Comparison of ENCODE assay signal across 10 cellular contexts in the genomic region with DNA sequence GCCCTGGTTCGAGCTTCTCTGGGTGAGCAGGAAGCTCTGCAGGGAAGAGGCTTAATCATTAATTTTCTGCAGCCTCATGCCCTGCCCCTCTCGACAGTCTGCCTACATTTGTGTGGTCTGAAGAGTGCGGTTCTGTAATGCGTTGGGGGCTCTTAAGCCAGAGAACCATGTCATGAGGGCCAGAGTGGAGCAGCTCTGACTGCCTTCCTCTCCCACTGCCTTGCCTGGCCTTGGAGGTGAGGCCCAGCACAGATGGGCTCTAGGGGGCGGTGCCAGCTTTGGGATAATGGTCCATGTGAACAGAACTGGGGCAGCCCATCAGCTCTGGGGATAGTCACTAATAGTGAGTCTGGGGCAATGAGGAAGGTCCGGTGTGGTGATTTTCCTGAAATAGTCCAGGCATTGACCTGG. TPM values are rescaled to one million over a fixed set of nuclear protein-coding genes. Genes with fewer than 3 reads are reported as not detected.
DNase-seq lines count a peak whose midpoint lies in the region; ATAC-seq, FAIRE-seq and TF ChIP-seq lines count a peak whose summit lies in the region.
"Had no signal": no experiment of that assay in that cellular context is flagged by ENCODE, and none has a peak within 500 bp of the region (broad histone marks: within the 10 kb centered on the region; RNA-seq: fewer than 3 reads in every experiment).

No MANE protein-coding gene starts in this region.

- no peaks in the 10 kb centered on the region for H3K9me3 ChIP-seq in small intestine (ENCODE audit: control insufficient read depth, low read depth)
- no peaks in the 10 kb centered on the region for H3K9me3 ChIP-seq in ascending aorta

- H3K27ac ChIP-seq in small intestine (ENCODE audit: low read depth in 1 of 2, low read length in 1 of 2) (no peak overlapping the region), ascending aorta (no peak overlapping the region)
- H3K27ac ChIP-seq: SK-N-MC had no signal

- ATAC-seq in HG03280 (IDR thresholded peaks at IDR 0.05; ENCODE audit: unreplicated experiment), result no peak

- H3K36me3 ChIP-seq in small intestine (ENCODE audit: control insufficient read depth in 2 of 2, insufficient read depth in 2 of 2, low read length in 2 of 2) (no peaks in the 10 kb centered on the region), ascending aorta (no peaks in the 10 kb centered on the region)

- H3K9me3 Mint-ChIP-seq in activated T-cell treated with anti-CD3 and anti-CD28 coated beads, Interleukin-2, amount 50 U/mL, for 24 hours, result no peaks in the 10 kb centered on the region
- no peaks in the 10 kb centered on the region for H3K9me3 Mint-ChIP-seq in endothelial cell (ENCODE audit: unreplicated experiment)
- H3K9me3 Mint-ChIP-seq: memory B cell had no signal

- peak; percentile 24 for DNase-seq in activated T-cell treated with anti-CD3 and anti-CD28 coated beads, Interleukin-2, amount 50 U/mL, for 1 hour
- DNase-seq in activated T-cell treated with anti-CD3 and anti-CD28 coated beads, Interleukin-2, amount 50 U/mL, for 24 hours, result no peak
- DNase-seq in NCI-H526 treated with DMSO at 0.1 percent for 48 hours (lab: John Stamatoyannopoulos, UW), result peak; percentile 62
- peak; percentile 45 for DNase-seq in endothelial cell (ENCODE audit: low spot score)
- DNase-seq in small intestine, result peak; percentile 43
- DNase-seq in ascending aorta (ENCODE audit: low spot score in 2 of 2), result no peak
- no peak for DNase-seq in nucleus accumbens (lab: John Stamatoyannopoulos, UW)

- TF ChIP-seq CTCF in endothelial cell (IDR thresholded peaks at IDR 0.05; ENCODE audit: unreplicated experiment), result no peak
- TF ChIP-seq CTCF in ascending aorta (IDR thresholded peaks at IDR 0.05), result no peak

- H3K4me1 ChIP-seq in small intestine (ENCODE audit: control insufficient read depth in 2 of 2, insufficient read depth in 1 of 2, low read depth in 1 of 2, low read length in 1 of 2) (peaks cover 2 to 3% of the 10 kb centered on the region in 2 donors), ascending aorta (peaks cover 9 to 29% of the 10 kb centered on the region in 2 donors)

- no peaks in the 10 kb centered on the region for H3K36me3 Mint-ChIP-seq in activated T-cell treated with anti-CD3 and anti-CD28 coated beads, Interleukin-2, amount 50 U/mL, for 24 hours (ENCODE audit: low read depth)
- H3K36me3 Mint-ChIP-seq in endothelial cell (ENCODE audit: low read depth, unreplicated experiment), result no peaks in the 10 kb centered on the region
- H3K36me3 Mint-ChIP-seq: memory B cell had no signal

- H3K27me3 ChIP-seq in small intestine (ENCODE audit: control insufficient read depth in 2 of 2, insufficient read depth in 2 of 2, low read length in 2 of 2) (peaks cover 0 to 16% of the 10 kb centered on the region in 2 donors), ascending aorta (peaks cover 5% of the 10 kb centered on the region)

- peaks cover 41% of the 10 kb centered on the region for H3K27me3 Mint-ChIP-seq in activated T-cell treated with anti-CD3 and anti-CD28 coated beads, Interleukin-2, amount 50 U/mL, for 24 hours
- H3K27me3 Mint-ChIP-seq in endothelial cell (ENCODE audit: unreplicated experiment), result peaks cover 8% of the 10 kb centered on the region

- intact Hi-C loops in ascending aorta (cut with DNase I), result loop anchor here (10.0 kb wide), 1 partner anchor 608 kb away; no protein-coding TSS in a partner anchor

- H3K4me3 Mint-ChIP-seq in activated T-cell treated with anti-CD3 and anti-CD28 coated beads, Interleukin-2, amount 50 U/mL, for 24 hours, result no peak overlapping the region
- H3K4me3 Mint-ChIP-seq in endothelial cell (ENCODE audit: unreplicated experiment), result no peak overlapping the region
- H3K4me3 Mint-ChIP-seq: memory B cell had no signal

- H3K4me3 ChIP-seq in small intestine (ENCODE audit: low read depth in 1 of 2, low read length in 2 of 2), result no peak overlapping the region
- no peak overlapping the region for H3K4me3 ChIP-seq in ascending aorta
- H3K4me3 ChIP-seq: SK-N-MC had no signal

- H3K27ac Mint-ChIP-seq in activated T-cell treated with anti-CD3 and anti-CD28 coated beads, Interleukin-2, amount 50 U/mL, for 24 hours, result no peak overlapping the region
- no peak overlapping the region for H3K27ac Mint-ChIP-seq in endothelial cell (ENCODE audit: unreplicated experiment)
- H3K27ac Mint-ChIP-seq: memory B cell had no signal

- WGBS in small intestine, 3 donors, result 13 to 30% (median 30%) methylated on average over 6 of the region's 6 CpGs

- H3K4me1 Mint-ChIP-seq in activated T-cell treated with anti-CD3 and anti-CD28 coated beads, Interleukin-2, amount 50 U/mL, for 24 hours (ENCODE audit: low read depth), result peaks cover 33% of the 10 kb centered on the region
- peaks cover 16% of the 10 kb centered on the region for H3K4me1 Mint-ChIP-seq in endothelial cell (ENCODE audit: unreplicated experiment)

- no peak for FAIRE-seq in small intestine (lab: Jason Lieb, UNC)

RNA-seq across cellular contexts. Expression of a gene that starts 5.7 kb away (rescaled TPM):
- total RNA-seq in endothelial cell (ENCODE audit: unreplicated experiment) (0.90 TPM), ascending aorta (not detected)
- polyA plus RNA-seq in small intestine, result under 1 TPM; 0.22 to 0.42 (median 0.27) TPM

Comparison
In these comparisons a context has a peak if more than half of its experiments do, and no peak if none do; other contexts are left out.
1. DNase-seq: peak in activated T-cell treated with anti-CD3 and anti-CD28 coated beads, Interleukin-2, amount 50 U/mL, for 1 hour (single experiment), NCI-H526 treated with DMSO at 0.1 percent for 48 hours (single experiment), endothelial cell (single experiment) and small intestine (single experiment); none in activated T-cell treated with anti-CD3 and anti-CD28 coated beads, Interleukin-2, amount 50 U/mL, for 24 hours (single experiment), ascending aorta (0 of 2) and nucleus accumbens (0 of 56).